Comparison of ENCODE assay signal across 18 cellular contexts in the genomic region with DNA sequence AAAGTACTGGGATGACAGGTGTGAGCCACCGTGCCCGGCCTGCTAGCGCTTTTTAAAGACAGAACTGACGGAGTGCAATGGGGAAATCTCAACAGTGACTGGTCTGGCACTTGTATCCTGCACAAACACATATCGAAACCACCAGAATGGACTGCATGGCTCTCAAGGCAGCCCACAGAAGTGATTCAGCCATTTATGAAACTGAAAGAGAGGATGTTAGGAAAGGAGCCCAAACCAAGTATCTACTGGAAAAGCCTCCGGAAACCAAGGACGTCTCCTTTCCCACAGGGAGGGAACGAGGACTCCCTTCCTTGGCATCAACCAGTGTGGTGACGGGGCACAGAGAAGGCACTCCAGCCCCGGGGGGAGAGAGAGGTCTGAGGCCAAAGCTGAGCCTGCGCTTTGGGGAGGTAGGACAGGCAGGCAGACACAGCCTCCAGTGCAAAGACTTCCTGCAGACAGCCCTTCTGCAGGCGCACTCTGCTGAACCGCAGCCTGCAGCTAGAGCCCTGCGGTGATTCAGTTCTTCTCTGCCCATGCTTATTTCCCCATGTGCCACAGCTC. TPM values are rescaled to one million over a fixed set of nuclear protein-coding genes. Genes with fewer than 3 reads are reported as not detected.
DNase-seq lines count a peak whose midpoint lies in the region; ATAC-seq and TF ChIP-seq lines count a peak whose summit lies in the region.
"Had no signal": no experiment of that assay in that cellular context is flagged by ENCODE, and none has a peak within 500 bp of the region (broad histone marks: within the 10 kb centered on the region; RNA-seq: fewer than 3 reads in every experiment).

No MANE protein-coding gene starts in this region.

- H3K4me3 ChIP-seq in left lung, result no peak overlapping the region
- H3K4me3 ChIP-seq in sigmoid colon, result no peak overlapping the region
- H3K4me3 ChIP-seq in thyroid gland (replicated peaks in 1 of 3), result no peak overlapping the region
- H3K4me3 ChIP-seq: colonic mucosa had no signal

- H3K27me3 ChIP-seq in left lung (no peaks in the 10 kb centered on the region), sigmoid colon (no peaks in the 10 kb centered on the region), thyroid gland (no peaks in the 10 kb centered on the region)
- H3K27me3 ChIP-seq: BE2C, colonic mucosa had no signal

- no peak overlapping the region for H3K27ac Mint-ChIP-seq in progenitor cell of endocrine pancreas
- H3K27ac Mint-ChIP-seq: activated B cell treated with CpG ODN at 0.5 μM for 24 hours; activated T-helper 17 cell treated with anti-CD3 and anti-CD28 coated beads, Interleukin-2, amount 50 U/mL, for 72 hours had no signal

- H3K27me3 Mint-ChIP-seq in progenitor cell of endocrine pancreas, result no peaks in the 10 kb centered on the region
- H3K27me3 Mint-ChIP-seq: activated B cell treated with CpG ODN at 0.5 μM for 24 hours; activated T-helper 17 cell treated with anti-CD3 and anti-CD28 coated beads, Interleukin-2, amount 50 U/mL, for 72 hours had no signal

- TF ChIP-seq EP300 in sigmoid colon (IDR thresholded peaks at IDR 0.05), result no peak

- intact Hi-C loops in left lung (cut with DNase I), result no loop called here
- intact Hi-C loops in sigmoid colon (cut with DNase I), result no loop called here
- intact Hi-C loops in thyroid gland (cut with DNase I), result no loop called here

- no peak overlapping the region for H3K4me3 Mint-ChIP-seq in progenitor cell of endocrine pancreas (ENCODE audit: low read depth)
- H3K4me3 Mint-ChIP-seq: activated B cell treated with CpG ODN at 0.5 μM for 24 hours; activated T-helper 17 cell treated with anti-CD3 and anti-CD28 coated beads, Interleukin-2, amount 50 U/mL, for 72 hours had no signal

- TF ChIP-seq CTCF in left lung (IDR thresholded peaks at IDR 0.05) (no peak), sigmoid colon (IDR thresholded peaks at IDR 0.05) (no peak), thyroid gland (IDR thresholded peaks at IDR 0.05) (no peak), progenitor cell of endocrine pancreas (IDR thresholded peaks at IDR 0.05; ENCODE audit: unreplicated experiment) (no peak)

- H3K4me1 ChIP-seq in left lung, result peaks cover 4 to 44% of the 10 kb centered on the region in 2 donors
- peaks cover 0 to 28% (median 15%) of the 10 kb centered on the region in 4 donors for H3K4me1 ChIP-seq in sigmoid colon
- peaks cover 4 to 7% of the 10 kb centered on the region in 2 donors for H3K4me1 ChIP-seq in thyroid gland
- H3K4me1 ChIP-seq: BE2C, colonic mucosa had no signal

- H3K4me1 Mint-ChIP-seq in progenitor cell of endocrine pancreas (ENCODE audit: low read depth), result no peaks in the 10 kb centered on the region

- H3K36me3 Mint-ChIP-seq in progenitor cell of endocrine pancreas (ENCODE audit: insufficient read depth), result peaks cover 32% of the 10 kb centered on the region

- WGBS in sigmoid colon, 2 donors, result 89 to 92% methylated on average over 14 of the region's 14 CpGs
- 90 to 96% methylated on average over 14 of the region's 14 CpGs for WGBS in thyroid gland, 2 donors

- DNase-seq in RPMI7951 (ENCODE audit: low read depth) (peak; percentile 97), left lung (no peak), sigmoid colon (peak; percentile 48), NCI-H128 (lab: John Stamatoyannopoulos, UW; ENCODE audit: unreplicated experiment) (no peak), NCI-H526 (lab: John Stamatoyannopoulos, UW) (no peak), thyroid gland (no peak), progenitor cell of endocrine pancreas (ENCODE audit: low spot score, unreplicated experiment) (no peak)
- DNase-seq: activated B cell treated with CpG ODN at 0.5 μM for 24 hours, BE2C, colonic mucosa, DMS153, NCI-H1930, RPMI8226, T-helper 1 cell had no signal

- ATAC-seq in HG02885 (IDR thresholded peaks at IDR 0.05; ENCODE audit: poor library complexity, unreplicated experiment) (peak; percentile 30), left lung (peak; percentile 71)
- ATAC-seq: activated T-helper 17 cell treated with anti-CD3 and anti-CD28 coated beads, Interleukin-2, amount 50 U/mL, for 72 hours had no signal

- H3K27ac ChIP-seq in left lung, result peak overlapping the region in 1 of 2 donors; percentile 70
- H3K27ac ChIP-seq in sigmoid colon, result no peak overlapping the region
- no peak overlapping the region for H3K27ac ChIP-seq in thyroid gland
- H3K27ac ChIP-seq: colonic mucosa, epithelial cell of prostate had no signal

- no peak for TF ChIP-seq POLR2A in sigmoid colon (IDR thresholded peaks at IDR 0.05)
- TF ChIP-seq POLR2A in thyroid gland (IDR thresholded peaks at IDR 0.05), result no peak

- no peaks in the 10 kb centered on the region for H3K9me3 Mint-ChIP-seq in progenitor cell of endocrine pancreas (ENCODE audit: low read depth)
- H3K9me3 Mint-ChIP-seq: activated B cell treated with CpG ODN at 0.5 μM for 24 hours; activated T-helper 17 cell treated with anti-CD3 and anti-CD28 coated beads, Interleukin-2, amount 50 U/mL, for 72 hours had no signal

- H3K9me3 ChIP-seq in left lung, result no peaks in the 10 kb centered on the region
- no peaks in the 10 kb centered on the region for H3K9me3 ChIP-seq in sigmoid colon
- H3K9me3 ChIP-seq in thyroid gland, result no peaks in the 10 kb centered on the region
- H3K9me3 ChIP-seq: BE2C, colonic mucosa had no signal

- H3K36me3 ChIP-seq in left lung, result peaks cover 0 to 62% of the 10 kb centered on the region in 2 donors
- peaks cover 11 to 42% (median 23%) of the 10 kb centered on the region in 4 donors for H3K36me3 ChIP-seq in sigmoid colon
- peaks cover 20 to 23% of the 10 kb centered on the region in 2 donors for H3K36me3 ChIP-seq in thyroid gland
- H3K36me3 ChIP-seq: colonic mucosa had no signal

RNA-seq across cellular contexts. Expression of a gene that starts 16.5 kb away (rescaled TPM):
- 22.2 and 23.2 TPM in 2 replicates for total RNA-seq in RPMI7951 (2014; rRNA removed; shearing (Covaris generic))
- 10 to 100 TPM; 29.6 to 38.2 TPM for total RNA-seq in left lung
- 10 to 100 TPM; 19.4 to 42.0 (median 24.2) TPM for total RNA-seq in sigmoid colon
- polyA plus RNA-seq in sigmoid colon, result 10 to 100 TPM in 1 of 3 donors, 1 to 10 TPM in 2; 3.6 to 14.0 (median 3.7) TPM
- 10 to 100 TPM; 40.4 to 55.6 (median 43.9) TPM for total RNA-seq in thyroid gland
- 31.3 and 33.8 TPM in 2 replicates for total RNA-seq in progenitor cell of endocrine pancreas

RNA-seq across cellular contexts. Expression of a gene that starts 46.0 kb away (rescaled TPM):
- total RNA-seq in RPMI7951 (2014; rRNA removed; shearing (Covaris generic)), result not detected in 2 replicates
- total RNA-seq in left lung, result 10 to 100 TPM in 1 of 2 donors, 1 to 10 TPM in 1; 1.0 to 17.6 TPM
- total RNA-seq in sigmoid colon, result under 1 TPM; 0.28 to 0.95 (median 0.43) TPM
- polyA plus RNA-seq in sigmoid colon, result under 1 TPM; 0.23 to 0.60 (median 0.50) TPM
- total RNA-seq in thyroid gland, result 1 to 10 TPM in 1 of 4 donors, under 1 TPM in 3; 0.13 to 2.6 (median 0.45) TPM
- total RNA-seq in progenitor cell of endocrine pancreas, result 5.7 and 6.5 TPM in 2 replicates
- total RNA-seq: activated B cell treated with CpG ODN at 0.5 μM for 24 hours; activated T-helper 17 cell treated with anti-CD3 and anti-CD28 coated beads, Interleukin-2, amount 50 U/mL, for 72 hours; renal cortical epithelial cell had no signal

Comparison
In these comparisons a context has a peak if more than half of its experiments do, and no peak if none do; other contexts are left out.
1. DNase-seq: peak in RPMI7951 (single experiment) and sigmoid colon (single experiment); none in left lung (0 of 2), NCI-H128 (single experiment), NCI-H526 (0 of 2), thyroid gland (0 of 2) and progenitor cell of endocrine pancreas (single experiment).